In the genomic region with DNA sequence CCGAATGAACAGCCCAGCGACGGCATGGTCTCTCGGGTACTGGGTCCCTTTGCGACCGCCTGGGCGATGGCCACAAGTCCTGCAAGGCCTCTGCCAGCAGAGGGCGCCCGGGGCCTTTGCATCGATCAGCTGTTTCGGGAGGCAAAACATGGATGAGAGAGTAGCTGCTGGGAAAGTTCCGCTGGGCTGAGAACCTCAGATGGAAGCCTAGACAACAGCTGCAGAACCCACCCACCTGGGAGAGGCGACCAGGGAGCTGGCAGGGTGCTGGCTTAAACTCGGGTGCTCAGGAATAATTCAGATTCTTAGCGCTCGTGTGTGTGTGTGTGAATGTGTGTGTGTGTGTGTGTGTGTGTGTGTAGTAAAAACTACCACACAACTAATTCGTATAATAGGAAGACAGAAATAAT, we compare ENCODE assay signal across 8 cellular contexts. TPM values are rescaled to one million over a fixed set of nuclear protein-coding genes. Genes with fewer than 3 reads are reported as not detected.
DNase-seq lines count a peak whose midpoint lies in the region; ATAC-seq and TF ChIP-seq lines count a peak whose summit lies in the region.

No MANE protein-coding gene starts in this region.

- POLR2A ChIA-PET in activated CD4-positive, alpha-beta T cell treated with anti-CD3 and anti-CD28 coated beads for 36 hours (lab: Charles Lee), result no interaction called here

- no peaks in the 10 kb centered on the region for H3K27me3 ChIP-seq in dorsolateral prefrontal cortex
- no peaks in the 10 kb centered on the region for H3K27me3 ChIP-seq in lung (ENCODE audit: control insufficient read depth, insufficient read depth)

- TF ChIP-seq CTCF in GM13976 (IDR thresholded peaks at IDR 0.05; ENCODE audit: borderline replicate concordance, control extremely low read depth, extremely low read depth, insufficient read depth, missing control alignments) (peak; percentile 92), dorsolateral prefrontal cortex (IDR thresholded peaks at IDR 0.05 in 54 of 56, conservative IDR thresholded peaks at IDR 0.05 in 2 of 56; ENCODE audit: low read depth in 1 of 56, partially characterized antibody in 56 of 56) (peak; percentile 66 to 95 (median 88)), lung (IDR thresholded peaks at IDR 0.05; ENCODE audit: control extremely low read depth, extremely low read depth) (peak; percentile 70)

- intact Hi-C loops in activated CD4-positive, alpha-beta T cell treated with anti-CD3 and anti-CD28 coated beads for 36 hours (cut with DNase I, micrococcal nuclease), result loop anchor here (1.0 to 10.0 kb wide), 2 partner anchors 123 to 538 kb away; no protein-coding TSS in a partner anchor
- intact Hi-C loops in dorsolateral prefrontal cortex (cut with DNase I), result loop anchor here (2.0 to 10.0 kb wide), 5 partner anchors 124 to 678 kb away; a partner anchor contains a TSS

- peaks cover 13% of the 10 kb centered on the region for H3K27me3 Mint-ChIP-seq in activated CD4-positive, alpha-beta T cell treated with anti-CD3 and anti-CD28 coated beads for 36 hours

- peak overlapping the region in 1 of 59 donors; percentile 6 for H3K27ac ChIP-seq in dorsolateral prefrontal cortex
- no peak overlapping the region for H3K27ac ChIP-seq in lung (ENCODE audit: low read depth in 1 of 2, low read length in 1 of 2)

- no peaks in the 10 kb centered on the region for H3K9me3 ChIP-seq in lung (ENCODE audit: control insufficient read depth in 2 of 2, insufficient read depth in 1 of 2, low read length in 1 of 2)

- no peak overlapping the region for H3K4me3 Mint-ChIP-seq in activated CD4-positive, alpha-beta T cell treated with anti-CD3 and anti-CD28 coated beads for 36 hours

- peak; percentile 75 for ATAC-seq in HG03354 (IDR thresholded peaks at IDR 0.05; ENCODE audit: poor library complexity, severe bottlenecking, unreplicated experiment)
- ATAC-seq in activated CD4-positive, alpha-beta T cell treated with anti-CD3 and anti-CD28 coated beads for 36 hours, result no peak
- peak; percentile 84 for ATAC-seq in lung (ENCODE audit: insufficient read depth, low FRiP score)

- CTCF ChIA-PET in activated CD4-positive, alpha-beta T cell treated with anti-CD3 and anti-CD28 coated beads for 36 hours (lab: Charles Lee), result interaction anchor here (0.6 to 3.5 kb wide), 7 partner anchors 8 to 124 kb away, joined by 3 to 27 read pairs (median 4); no protein-coding TSS in a partner anchor

- DNase-seq in A172 (ENCODE audit: low spot score), result peak; percentile 63
- peak; percentile 86 for DNase-seq in GM13976 (ENCODE audit: low spot score)
- peak; percentile 84 for DNase-seq in NCI-H460 (ENCODE audit: extremely low read depth, low read depth)
- peak; percentile 82 for DNase-seq in activated CD4-positive, alpha-beta T cell treated with anti-CD3 and anti-CD28 coated beads for 36 hours
- peak; percentile 79 to 92 (median 88) for DNase-seq in dorsolateral prefrontal cortex
- DNase-seq in lung (ENCODE audit: low spot score), result peak; percentile 77
- DNase-seq in stimulated activated CD8-positive, alpha-beta memory T cell treated with anti-CD3 and anti-CD28 coated beads, Interleukin-15, amount 100 ng/mL, for 48 hours (ENCODE audit: low read depth in 2 of 2), result peak; percentile 36 to 44

- H3K9me3 Mint-ChIP-seq in activated CD4-positive, alpha-beta T cell treated with anti-CD3 and anti-CD28 coated beads for 36 hours (ENCODE audit: low read depth), result no peaks in the 10 kb centered on the region

- H3K36me3 ChIP-seq in lung (ENCODE audit: control insufficient read depth in 2 of 2, insufficient read depth in 2 of 2, low read length in 2 of 2), result no peaks in the 10 kb centered on the region

- H3K4me3 ChIP-seq in dorsolateral prefrontal cortex (peak overlapping the region in 3 of 59 donors; percentile 18 to 38 (median 27)), lung (no peak overlapping the region)

- no peaks in the 10 kb centered on the region for H3K36me3 Mint-ChIP-seq in activated CD4-positive, alpha-beta T cell treated with anti-CD3 and anti-CD28 coated beads for 36 hours (ENCODE audit: low read depth)

- no peak overlapping the region for H3K27ac Mint-ChIP-seq in activated CD4-positive, alpha-beta T cell treated with anti-CD3 and anti-CD28 coated beads for 36 hours

- in situ Hi-C loops in GM13976 (cut with MboI; ENCODE audit: low sequenced_read_pairs, unreplicated experiment), result loop anchor here (25.0 kb wide), 1 partner anchor 675 kb away; a partner anchor contains a TSS

- H3K4me1 Mint-ChIP-seq in activated CD4-positive, alpha-beta T cell treated with anti-CD3 and anti-CD28 coated beads for 36 hours, result no peaks in the 10 kb centered on the region

- H3K4me1 ChIP-seq in lung (ENCODE audit: control insufficient read depth in 2 of 2, insufficient read depth in 2 of 2, low read length in 2 of 2), result peaks cover 0 to 6% of the 10 kb centered on the region in 2 donors

- WGBS in lung, 2 donors, result 14 to 21% methylated on average over 17 of the region's 17 CpGs

RNA-seq across cellular contexts. Expression of a gene that starts 50.0 kb away (rescaled TPM):
- total RNA-seq in A172 (2014; rRNA removed; shearing (Covaris generic)), result 30.5 and 31.7 TPM in 2 replicates
- total RNA-seq in NCI-H460 (2014; rRNA removed; shearing (Covaris generic)), result 15.0 and 16.2 TPM in 2 replicates
- 9.3 and 11.1 TPM in 2 replicates for polyA plus RNA-seq in NCI-H460 (2014; cell fraction: nucleus; rRNA removed)
- total RNA-seq in activated CD4-positive, alpha-beta T cell treated with anti-CD3 and anti-CD28 coated beads for 36 hours, result 10 to 100 TPM; 10.2 to 12.4 TPM
- total RNA-seq in dorsolateral prefrontal cortex (10 to 100 TPM; 11.2 to 39.5 (median 27.9) TPM), lung (10 to 100 TPM; 19.7 to 20.2 TPM)
- polyA plus RNA-seq in lung, result 1 to 10 TPM; 2.7 to 4.6 TPM
